Comparison of ENCODE assay signal across 12 cellular contexts in genomic region chr9:82489579-82489915, GRCh38.
DNase-seq lines count a peak whose midpoint lies in the region; ATAC-seq, FAIRE-seq and TF ChIP-seq lines count a peak whose summit lies in the region.
"Had no signal": no experiment of that assay in that cellular context is flagged by ENCODE, and none has a peak within 500 bp of the region (broad histone marks: within the 10 kb centered on the region; RNA-seq: fewer than 3 reads in every experiment).

No MANE protein-coding gene starts in this region.

- H3K4me3 Mint-ChIP-seq in activated T-cell treated with anti-CD3 and anti-CD28 coated beads, Interleukin-2, amount 50 U/mL, for 24 hours = no peak overlapping the region
- H3K4me3 Mint-ChIP-seq: H9 had no signal

- H3K27ac Mint-ChIP-seq in activated T-cell treated with anti-CD3 and anti-CD28 coated beads, Interleukin-2, amount 50 U/mL, for 24 hours = no peak overlapping the region
- H3K27ac Mint-ChIP-seq: H9 had no signal

- H3K36me3 Mint-ChIP-seq in activated T-cell treated with anti-CD3 and anti-CD28 coated beads, Interleukin-2, amount 50 U/mL, for 24 hours (ENCODE audit: low read depth) = no peaks in the 10 kb centered on the region

- H2AFZ ChIP-seq in GM23248 = no peak overlapping the region

- intact Hi-C loops in left ventricle myocardium superior (cut with micrococcal nuclease) = loop anchor here (10.0 kb wide), 1 partner anchor 115 kb away; no protein-coding TSS in a partner anchor

- H3K9me2 ChIP-seq in GM23248 (ENCODE audit: insufficient read depth) = no peaks in the 10 kb centered on the region

- in situ Hi-C loops in GM23248 (cut with MboI) = no loop called here

- peaks cover 26% of the 10 kb centered on the region for H3K27me3 ChIP-seq in GM23248 (replicated peaks; ENCODE audit: insufficient read depth)
- no peaks in the 10 kb centered on the region for H3K27me3 ChIP-seq in bronchial epithelial cell (ENCODE audit: control insufficient read depth, insufficient read depth, low read length)
- H3K27me3 ChIP-seq: upper lobe of left lung had no signal

- TF ChIP-seq CTCF in bronchial epithelial cell (IDR thresholded peaks at IDR 0.05; ENCODE audit: insufficient read depth, low read length, severe bottlenecking) = no peak

- no peak for FAIRE-seq in bronchial epithelial cell (lab: Jason Lieb, UNC)

- 1 to 6% methylated on average over 3 of the region's 3 CpGs for WGBS in GM23248 (ENCODE audit: low coverage in 1 of 2, low lambda C conversion rate in 2 of 2, missing lambda C conversion rate in 2 of 2), 2 experiments

- no peaks in the 10 kb centered on the region for H3K27me3 Mint-ChIP-seq in activated T-cell treated with anti-CD3 and anti-CD28 coated beads, Interleukin-2, amount 50 U/mL, for 24 hours

- no peaks in the 10 kb centered on the region for H4K20me1 ChIP-seq in GM23248 (ENCODE audit: insufficient read depth)

- H3K79me2 ChIP-seq in GM23248 (ENCODE audit: insufficient read depth) = no peaks in the 10 kb centered on the region

- ATAC-seq in left ventricle myocardium superior (peak; percentile 56), GM18868 (IDR thresholded peaks at IDR 0.05; ENCODE audit: unreplicated experiment) (no peak), HG03520 (IDR thresholded peaks at IDR 0.05; ENCODE audit: unreplicated experiment) (no peak)

- H3K36me3 ChIP-seq in GM23248 (ENCODE audit: low read depth) = no peaks in the 10 kb centered on the region
- H3K36me3 ChIP-seq in bronchial epithelial cell (ENCODE audit: control insufficient read depth, insufficient read depth, low read length) = no peaks in the 10 kb centered on the region
- H3K36me3 ChIP-seq: upper lobe of left lung had no signal

- no peaks in the 10 kb centered on the region for H3K4me1 Mint-ChIP-seq in activated T-cell treated with anti-CD3 and anti-CD28 coated beads, Interleukin-2, amount 50 U/mL, for 24 hours (ENCODE audit: low read depth)

- H3K4me2 ChIP-seq in GM23248 (ENCODE audit: unreplicated experiment) = peak overlapping the region; percentile 56

- H3K4me3 ChIP-seq in GM23248 = peak overlapping the region; percentile 19; the same call in 1 of the 2 replicates
- H3K4me3 ChIP-seq in bronchial epithelial cell (ENCODE audit: low read depth, low read length) = no peak overlapping the region
- H3K4me3 ChIP-seq: upper lobe of left lung had no signal

- H3F3A ChIP-seq in GM23248 (ENCODE audit: insufficient read depth) = peaks cover 34% of the 10 kb centered on the region

- H3K9ac ChIP-seq in GM23248 = no peak overlapping the region

- no peaks in the 10 kb centered on the region for H3K9me3 ChIP-seq in GM23248 (ENCODE audit: low read depth)
- H3K9me3 ChIP-seq: upper lobe of left lung had no signal

- H3K27ac ChIP-seq in GM23248 = peak overlapping the region; percentile 21

- peaks cover 28% of the 10 kb centered on the region for H3K4me1 ChIP-seq in GM23248 (ENCODE audit: insufficient read depth)

- peaks cover 2% of the 10 kb centered on the region for H3K9me3 Mint-ChIP-seq in activated T-cell treated with anti-CD3 and anti-CD28 coated beads, Interleukin-2, amount 50 U/mL, for 24 hours
- H3K9me3 Mint-ChIP-seq: H9 had no signal

- DNase-seq in GM23248 = peak; percentile 60
- DNase-seq in bronchial epithelial cell (ENCODE audit: low read depth) = peak; percentile 17
- DNase-seq in left ventricle myocardium superior = no peak
- DNase-seq in putamen (ENCODE audit: low spot score) = peak; percentile 16
- DNase-seq in activated T-cell treated with anti-CD3 and anti-CD28 coated beads, Interleukin-2, amount 50 U/mL, for 24 hours = no peak
- DNase-seq in activated T-cell treated with anti-CD3 and anti-CD28 coated beads for 4 hours = no peak
- DNase-seq: activated gamma-delta T cell, cortex of kidney, H9, upper lobe of left lung had no signal

Comparison
In these comparisons a context has a peak if more than half of its experiments do, and no peak if none do; other contexts are left out.
1. DNase-seq: peak in GM23248 (single experiment), bronchial epithelial cell (single experiment) and putamen (single experiment); none in left ventricle myocardium superior (single experiment), activated T-cell treated with anti-CD3 and anti-CD28 coated beads, Interleukin-2, amount 50 U/mL, for 24 hours (single experiment) and activated T-cell treated with anti-CD3 and anti-CD28 coated beads for 4 hours (single experiment).